Comparison of ENCODE assay signal across 8 cellular contexts in genomic region chr16:24538756-24539294, GRCh38. TPM values are rescaled to one million over a fixed set of nuclear protein-coding genes. Genes with fewer than 3 reads are reported as not detected.
DNase-seq lines count a peak whose midpoint lies in the region; ATAC-seq, FAIRE-seq and TF ChIP-seq lines count a peak whose summit lies in the region.

No MANE protein-coding gene starts in this region.

- peaks cover 0 to 2% (median 0%) of the 10 kb centered on the region in 7 donors for H3K9me3 Mint-ChIP-seq in CD14-positive monocyte

- TF ChIP-seq EP300 in K562 (IDR thresholded peaks at IDR 0.05; ENCODE audit: low read length), result 0 out of 2 replicates have a peak, but pooled peaks have one; percentile 9
- TF ChIP-seq EP300 in suprapubic skin (IDR thresholded peaks at IDR 0.05), result no peak

- peaks cover 0 to 2% (median 1%) of the 10 kb centered on the region in 3 donors for H3K27me3 Mint-ChIP-seq in CD14-positive monocyte (ENCODE audit: low read depth in 3 of 3)

- H3K9me3 ChIP-seq in K562 (replicated peaks; ENCODE audit: control insufficient read depth, insufficient read depth, low read depth, low read length) (no peaks in the 10 kb centered on the region), suprapubic skin (no peaks in the 10 kb centered on the region)

- no TSS peak for BruUV-seq in K562 (replicated peaks; lab: Mats Ljungman, UMichigan)

- intact Hi-C loops in CD14-positive monocyte (cut with micrococcal nuclease) (no loop called here), K562 (cut with micrococcal nuclease) (no loop called here)

- WGBS in K562 (ENCODE audit: insufficient coverage, low coverage, missing lambda C conversion rate), result 6% methylated on average over 11 of the region's 11 CpGs
- WGBS in suprapubic skin, result 25% methylated on average over 8 of the region's 11 CpGs

- POLR2A ChIA-PET in K562 (lab: Yijun Ruan, JAX), result interaction anchor here (0.6 to 6.4 kb wide), 7 partner anchors 13 to 847 kb away, joined by 3 to 71 read pairs (median 3); no protein-coding TSS in a partner anchor

- H3K9ac ChIP-seq in K562 (ENCODE audit: insufficient read depth in 1 of 2, low read depth in 2 of 2, low read length in 2 of 2), result peak overlapping the region; percentile 33 to 90; a peak in 3 of 4 replicates

- H3K4me1 ChIP-seq in K562 (replicated peaks in 1 of 2; ENCODE audit: control insufficient read depth in 2 of 2, insufficient read depth in 2 of 2, low read length in 2 of 2) (peaks cover 7 to 19% of the 10 kb centered on the region in 2 experiments; a peak in 3 of 5 replicates), suprapubic skin (peaks cover 38% of the 10 kb centered on the region)

- H3K27ac ChIP-seq in K562 (ENCODE audit: extremely low read depth, low read depth, low read length) (peak overlapping the region; percentile 40), layer of hippocampus (ENCODE audit: low read depth, low read length) (peak overlapping the region; percentile 98), suprapubic skin (peak overlapping the region; percentile 99)

- in situ Hi-C loops in K562 (cut with MboI), result no loop called here

- TF ChIP-seq POLR2A in K562 (conservative IDR thresholded peaks at IDR 0.05) (no peak), suprapubic skin (IDR thresholded peaks at IDR 0.05) (no peak)

- H4K20me1 ChIP-seq in K562 (replicated peaks; ENCODE audit: control insufficient read depth, insufficient read depth, low read length), result peaks cover 21% of the 10 kb centered on the region

- no peak for TF ChIP-seq RAD21 in K562 (CRISPR knock-in tag; conservative IDR thresholded peaks at IDR 0.05 in 1 of 2, IDR thresholded peaks at IDR 0.05 in 1 of 2)

- peak overlapping the region; percentile 97 for H2AFZ ChIP-seq in K562 (ENCODE audit: low read depth, low read length)

- ATAC-seq in GM21723 (IDR thresholded peaks at IDR 0.05; ENCODE audit: unreplicated experiment) (peak; percentile 31), K562 (peak; percentile 60)

- no peaks in the 10 kb centered on the region for H3K27me3 ChIP-seq in K562 (ENCODE audit: control insufficient read depth in 2 of 2, insufficient read depth in 2 of 2, low read length in 2 of 2)
- no peaks in the 10 kb centered on the region for H3K27me3 ChIP-seq in layer of hippocampus (ENCODE audit: control insufficient read depth, insufficient read depth, low read length)
- H3K27me3 ChIP-seq in suprapubic skin, result no peaks in the 10 kb centered on the region

- peaks cover 25% of the 10 kb centered on the region for H3K4me1 Mint-ChIP-seq in CD14-positive monocyte

- peaks cover 21% of the 10 kb centered on the region; the same call in 2 of the 3 replicates for H3K36me3 ChIP-seq in K562 (ENCODE audit: control insufficient read depth, insufficient read depth, low read length)
- H3K36me3 ChIP-seq in suprapubic skin, result no peaks in the 10 kb centered on the region

- H3K79me2 ChIP-seq in K562 (ENCODE audit: control insufficient read depth, insufficient read depth, low read length), result peaks cover 50% of the 10 kb centered on the region

- DNase-seq in CD14-positive monocyte (ENCODE audit: low spot score), result no peak
- DNase-seq in NCI-H2196 (lab: John Stamatoyannopoulos, UW; ENCODE audit: unreplicated experiment), result peak; percentile 83
- peak in 2 of 4 experiments; percentile 73 to 87 for DNase-seq in K562 (ENCODE audit: extremely low read depth in 1 of 4, low spot score in 3 of 4)
- no peak for DNase-seq in suprapubic skin (ENCODE audit: low spot score in 2 of 2)
- DNase-seq in hypothalamus (lab: John Stamatoyannopoulos, UW), result no peak
- DNase-seq in T1000 (lab: John Stamatoyannopoulos, UW), result no peak

- TF ChIP-seq CTCF in CD14-positive monocyte (IDR thresholded peaks at IDR 0.05), result no peak
- TF ChIP-seq CTCF in K562 (IDR thresholded peaks at IDR 0.05 in 2 of 3, conservative IDR thresholded peaks at IDR 0.05 in 1 of 3; ENCODE audit: insufficient read depth in 2 of 3, low read depth in 1 of 3, low read length in 3 of 3), result 0 out of 6 replicates have a peak, but pooled peaks of 2 of the 3 experiments have one; percentile 16 to 28
- no peak for TF ChIP-seq CTCF in suprapubic skin (IDR thresholded peaks at IDR 0.05)

- CTCF ChIA-PET in K562 (lab: Yijun Ruan, JAX; ENCODE audit: low intra/inter-chr PET ratio), result no interaction called here

- H3K4me2 ChIP-seq in K562 (ENCODE audit: insufficient read depth, low read length), result peak overlapping the region; percentile 92

- peak overlapping the region; percentile 80 to 100 (median 100) for H3K27ac Mint-ChIP-seq in CD14-positive monocyte

- peak overlapping the region; percentile 80 to 97 for H3K4me3 Mint-ChIP-seq in CD14-positive monocyte

- no peak for FAIRE-seq in K562 (lab: Jason Lieb, UNC)

- peaks cover 0 to 5% of the 10 kb centered on the region in 2 donors for H3K36me3 Mint-ChIP-seq in CD14-positive monocyte

- peak overlapping the region; percentile 93 for H3K4me3 ChIP-seq in K562
- peak overlapping the region; percentile 81 for H3K4me3 ChIP-seq in suprapubic skin

- no peaks in the 10 kb centered on the region for H3K9me1 ChIP-seq in K562 (ENCODE audit: control insufficient read depth, insufficient read depth, low read length)

TF ChIP-seq in K562, 482 proteins besides CTCF, POLR2A, EP300 and RAD21 (continues in another document):
- TF ChIP-seq E2F3 (CRISPR knock-in tag; IDR thresholded peaks at IDR 0.05) (no peak), PTBP1 (IDR thresholded peaks at IDR 0.05; ENCODE audit: low read depth, low read length) (no peak), HMGXB4 (CRISPR knock-in tag; IDR thresholded peaks at IDR 0.05) (no peak), ZNF696 (CRISPR knock-in tag; conservative IDR thresholded peaks at IDR 0.05) (no peak), ZC3H11A (IDR thresholded peaks at IDR 0.05; ENCODE audit: low read depth, low read length) (no peak), ZNF280A (IDR thresholded peaks at IDR 0.05; ENCODE audit: low read depth, partially characterized antibody) (no peak), SNAPC5 (CRISPR knock-in tag; IDR thresholded peaks at IDR 0.05) (no peak), SRF (CRISPR knock-in tag; IDR thresholded peaks at IDR 0.05) (no peak)

RNA-seq across cellular contexts. Expression of gene RBBP6, which starts 0.5 kb away (rescaled TPM):
- 10 to 100 TPM; 13.2 to 20.1 TPM for polyA plus RNA-seq in CD14-positive monocyte
- total RNA-seq in K562 (2011; cell fraction: chromatin; rRNA removed; ENCODE audit: low replicate concordance), result 112 and 269 TPM in 2 replicates
- 67.9 and 77.8 TPM in 2 replicates for total RNA-seq in K562 (2011; cell fraction: nucleolus; rRNA removed)
- 144 and 226 TPM in 2 replicates for total RNA-seq in K562 (2011; cell fraction: nucleoplasm; rRNA removed)
- total RNA-seq in K562 (2014; rRNA removed), result 19.2 and 24.5 TPM in 2 replicates
- total RNA-seq in K562 (2014; rRNA removed; fragmentation: Illumina TruSeq; extraction: Trizol), result 40.2 and 43.0 TPM in 2 replicates
- total RNA-seq in K562 (2015; rRNA removed; fragmentation: Illumina TruSeq; extraction: Trizol), result 42.5 and 42.7 TPM in 2 replicates
- 61.0 and 63.4 TPM in 2 replicates for total RNA-seq in K562 (2021)
- polyA plus RNA-seq in K562 (2011; rRNA removed), result 73.5 and 76.6 TPM in 2 replicates
- 14.9 and 20.6 TPM in 2 replicates for polyA plus RNA-seq in K562 (2011; cell fraction: cytosol; rRNA removed)
- 105 and 129 TPM in 2 replicates for polyA plus RNA-seq in K562 (2011; cell fraction: nucleus; rRNA removed)
- polyA plus RNA-seq in K562 (2012), result 36.1 and 39.9 TPM in 2 replicates
- polyA plus RNA-seq in K562 (2014; fragmentation: Illumina TruSeq; extraction: Trizol), result 45.4 and 57.2 TPM in 2 replicates
- 10 to 100 TPM; 21.9 to 25.6 TPM for polyA plus RNA-seq in K562 (2014; fragmentation: Nextera tagmentation; extraction: Ambion mirVana)
- polyA plus RNA-seq in K562 (2014; rRNA removed), result 53.5 and 58.1 TPM in 2 replicates
- 81.8 and 106 TPM in 2 replicates for polyA minus RNA-seq in K562 (2011; rRNA and poly(A)+ RNA removed)
- 21.7 and 24.2 TPM in 2 replicates for polyA minus RNA-seq in K562 (2011; cell fraction: cytosol; rRNA and poly(A)+ RNA removed)
- 92.5 and 164 TPM in 2 replicates for polyA minus RNA-seq in K562 (2011; cell fraction: nucleus; rRNA and poly(A)+ RNA removed)
- total RNA-seq in suprapubic skin, result 100 to 1,000 TPM in 2 of 4 donors, 10 to 100 TPM in 2; 45.6 to 147 (median 101) TPM

Comparison
In these comparisons a context has a peak if more than half of its experiments do, and no peak if none do; other contexts are left out.
1. CTCF ChIP-seq: peak in K562 (2 of 3); none in CD14-positive monocyte (single experiment) and suprapubic skin (0 of 2).
2. H3K27ac ChIP-seq: peak in every context shown above with its lines; median percentile 99 in suprapubic skin; 98 in layer of hippocampus; 40 in K562.